Comparison of ENCODE assay signal across 1 cellular context in the genomic region with DNA sequence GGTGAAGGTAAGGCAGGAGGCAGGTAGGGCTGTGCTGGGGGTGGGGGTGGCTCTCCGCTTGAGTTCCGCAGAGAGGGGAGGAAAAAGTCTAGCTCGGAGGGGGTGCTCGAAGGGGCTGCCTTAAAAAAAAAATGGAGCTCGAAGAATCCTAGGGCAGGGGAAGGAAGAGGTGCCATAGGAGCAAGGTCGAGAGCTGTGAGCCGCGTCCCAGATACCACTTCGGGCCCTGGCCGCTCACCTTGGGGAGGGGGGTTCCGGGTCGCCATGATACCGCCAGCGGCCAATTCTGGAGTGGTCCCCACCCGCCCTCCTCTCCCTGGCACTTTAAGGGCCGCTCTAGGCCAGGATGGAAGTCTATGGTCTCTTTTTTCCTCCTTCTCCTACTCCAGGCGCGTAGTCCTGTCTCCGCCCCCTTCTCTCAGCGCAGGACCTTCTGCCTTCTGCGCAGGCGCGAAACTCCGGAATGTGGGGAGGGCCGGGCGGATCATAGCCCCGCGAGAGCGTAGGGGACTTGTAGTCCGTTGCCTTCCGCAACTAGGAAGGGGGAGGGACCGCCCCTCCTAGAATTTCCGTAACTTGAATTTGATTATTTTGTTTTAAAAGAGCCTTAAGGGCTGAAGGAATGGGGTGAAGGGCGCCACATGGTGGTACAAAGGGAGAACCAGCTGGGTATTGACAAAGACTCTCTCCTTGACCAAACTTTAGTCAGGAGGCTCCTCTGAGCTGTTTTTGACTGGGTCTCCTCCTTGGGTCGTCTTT.
TF ChIP-seq lines count a peak whose summit lies in the region.

A gene with protein sequence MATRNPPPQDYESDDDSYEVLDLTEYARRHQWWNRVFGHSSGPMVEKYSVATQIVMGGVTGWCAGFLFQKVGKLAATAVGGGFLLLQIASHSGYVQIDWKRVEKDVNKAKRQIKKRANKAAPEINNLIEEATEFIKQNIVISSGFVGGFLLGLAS (minus strand): TSS at position 293 of the 759 bp plus-strand sequence. CDS start 27 bp downstream, at position 266.

TF ChIP-seq in HEK293, 187 proteins besides CTCF, POLR2A, EP300 and RAD21 (continued from another document and continues in another):
- TF ChIP-seq IKZF3 (tag by site-specific recombination; IDR thresholded peaks at IDR 0.05) (peak; percentile 93), ZNF223 (tag by site-specific recombination; IDR thresholded peaks at IDR 0.05) (no peak), ZNF366 (tag by site-specific recombination; conservative IDR thresholded peaks at IDR 0.05) (peak; percentile 87), BCL11A (tag by site-specific recombination; IDR thresholded peaks at IDR 0.05; ENCODE audit: low read depth) (no peak), YY1 (tag by site-specific recombination; IDR thresholded peaks at IDR 0.05) (peak; percentile 80; the same call in 1 of the 2 replicates), KLF7 (tag by site-specific recombination; IDR thresholded peaks at IDR 0.05; ENCODE audit: borderline replicate concordance) (peak; percentile 55; the same call in 1 of the 2 replicates), ZNF571 (tag by site-specific recombination; IDR thresholded peaks at IDR 0.05) (no peak), ZNF776 (tag by site-specific recombination; IDR thresholded peaks at IDR 0.05; ENCODE audit: borderline replicate concordance) (no peak), GLIS2 (tag by site-specific recombination; IDR thresholded peaks at IDR 0.05) (peak; percentile 79), ZFP69B (tag by site-specific recombination; IDR thresholded peaks at IDR 0.05) (peak; percentile 99), ZNF530 (tag by site-specific recombination; IDR thresholded peaks at IDR 0.05; ENCODE audit: low read depth) (no peak), ZNF354C (tag by site-specific recombination; IDR thresholded peaks at IDR 0.05; ENCODE audit: borderline replicate concordance, low read depth) (no peak), KLF9 (tag by site-specific recombination; IDR thresholded peaks at IDR 0.05; ENCODE audit: low read depth) (peak; percentile 38; the same call in 1 of the 2 replicates), KLF8 (tag by site-specific recombination; IDR thresholded peaks at IDR 0.05) (peak; percentile 51; the same call in 1 of the 2 replicates), ZNF341 (tag by site-specific recombination; IDR thresholded peaks at IDR 0.05; ENCODE audit: low read depth) (peak; percentile 96), ZNF843 (tag by site-specific recombination; IDR thresholded peaks at IDR 0.05) (0 out of 2 replicates have a peak, but pooled peaks have one; percentile 16), ZNF324 (tag by site-specific recombination; IDR thresholded peaks at IDR 0.05) (0 out of 2 replicates have a peak, but pooled peaks have one; percentile 16), ZNF175 (tag by site-specific recombination; IDR thresholded peaks at IDR 0.05) (no peak), ZNF335 (tag by site-specific recombination; conservative IDR thresholded peaks at IDR 0.05) (peak; percentile 79), SP2 (tag by site-specific recombination; IDR thresholded peaks at IDR 0.05) (peak; percentile 76), ZNF610 (tag by site-specific recombination; IDR thresholded peaks at IDR 0.05; ENCODE audit: borderline replicate concordance) (0 out of 2 replicates have a peak, but pooled peaks have one; percentile 54), ZNF350 (tag by site-specific recombination; IDR thresholded peaks at IDR 0.05) (no peak), KLF16 (tag by site-specific recombination; IDR thresholded peaks at IDR 0.05) (0 out of 2 replicates have a peak, but pooled peaks have one; percentile 25)
- TF ChIP-seq, protein P1, sequence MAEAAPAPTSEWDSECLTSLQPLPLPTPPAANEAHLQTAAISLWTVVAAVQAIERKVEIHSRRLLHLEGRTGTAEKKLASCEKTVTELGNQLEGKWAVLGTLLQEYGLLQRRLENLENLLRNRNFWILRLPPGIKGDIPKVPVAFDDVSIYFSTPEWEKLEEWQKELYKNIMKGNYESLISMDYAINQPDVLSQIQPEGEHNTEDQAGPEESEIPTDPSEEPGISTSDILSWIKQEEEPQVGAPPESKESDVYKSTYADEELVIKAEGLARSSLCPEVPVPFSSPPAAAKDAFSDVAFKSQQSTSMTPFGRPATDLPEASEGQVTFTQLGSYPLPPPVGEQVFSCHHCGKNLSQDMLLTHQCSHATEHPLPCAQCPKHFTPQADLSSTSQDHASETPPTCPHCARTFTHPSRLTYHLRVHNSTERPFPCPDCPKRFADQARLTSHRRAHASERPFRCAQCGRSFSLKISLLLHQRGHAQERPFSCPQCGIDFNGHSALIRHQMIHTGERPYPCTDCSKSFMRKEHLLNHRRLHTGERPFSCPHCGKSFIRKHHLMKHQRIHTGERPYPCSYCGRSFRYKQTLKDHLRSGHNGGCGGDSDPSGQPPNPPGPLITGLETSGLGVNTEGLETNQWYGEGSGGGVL (tag by site-specific recombination; IDR thresholded peaks at IDR 0.05) = peak; percentile 63
- TF ChIP-seq, protein P2, sequence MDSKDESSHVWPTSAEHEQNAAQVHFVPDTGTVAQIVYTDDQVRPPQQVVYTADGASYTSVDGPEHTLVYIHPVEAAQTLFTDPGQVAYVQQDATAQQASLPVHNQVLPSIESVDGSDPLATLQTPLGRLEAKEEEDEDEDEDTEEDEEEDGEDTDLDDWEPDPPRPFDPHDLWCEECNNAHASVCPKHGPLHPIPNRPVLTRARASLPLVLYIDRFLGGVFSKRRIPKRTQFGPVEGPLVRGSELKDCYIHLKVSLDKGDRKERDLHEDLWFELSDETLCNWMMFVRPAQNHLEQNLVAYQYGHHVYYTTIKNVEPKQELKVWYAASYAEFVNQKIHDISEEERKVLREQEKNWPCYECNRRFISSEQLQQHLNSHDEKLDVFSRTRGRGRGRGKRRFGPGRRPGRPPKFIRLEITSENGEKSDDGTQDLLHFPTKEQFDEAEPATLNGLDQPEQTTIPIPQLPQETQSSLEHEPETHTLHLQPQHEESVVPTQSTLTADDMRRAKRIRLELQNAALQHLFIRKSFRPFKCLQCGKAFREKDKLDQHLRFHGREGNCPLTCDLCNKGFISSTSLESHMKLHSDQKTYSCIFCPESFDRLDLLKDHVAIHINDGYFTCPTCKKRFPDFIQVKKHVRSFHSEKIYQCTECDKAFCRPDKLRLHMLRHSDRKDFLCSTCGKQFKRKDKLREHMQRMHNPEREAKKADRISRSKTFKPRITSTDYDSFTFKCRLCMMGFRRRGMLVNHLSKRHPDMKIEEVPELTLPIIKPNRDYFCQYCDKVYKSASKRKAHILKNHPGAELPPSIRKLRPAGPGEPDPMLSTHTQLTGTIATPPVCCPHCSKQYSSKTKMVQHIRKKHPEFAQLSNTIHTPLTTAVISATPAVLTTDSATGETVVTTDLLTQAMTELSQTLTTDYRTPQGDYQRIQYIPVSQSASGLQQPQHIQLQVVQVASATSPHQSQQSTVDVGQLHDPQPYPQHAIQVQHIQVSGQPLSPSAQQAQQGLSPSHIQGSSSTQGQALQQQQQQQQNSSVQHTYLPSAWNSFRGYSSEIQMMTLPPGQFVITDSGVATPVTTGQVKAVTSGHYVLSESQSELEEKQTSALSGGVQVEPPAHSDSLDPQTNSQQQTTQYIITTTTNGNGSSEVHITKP (tag by site-specific recombination; IDR thresholded peaks at IDR 0.05) = peak; percentile 60
- TF ChIP-seq, protein P3, sequence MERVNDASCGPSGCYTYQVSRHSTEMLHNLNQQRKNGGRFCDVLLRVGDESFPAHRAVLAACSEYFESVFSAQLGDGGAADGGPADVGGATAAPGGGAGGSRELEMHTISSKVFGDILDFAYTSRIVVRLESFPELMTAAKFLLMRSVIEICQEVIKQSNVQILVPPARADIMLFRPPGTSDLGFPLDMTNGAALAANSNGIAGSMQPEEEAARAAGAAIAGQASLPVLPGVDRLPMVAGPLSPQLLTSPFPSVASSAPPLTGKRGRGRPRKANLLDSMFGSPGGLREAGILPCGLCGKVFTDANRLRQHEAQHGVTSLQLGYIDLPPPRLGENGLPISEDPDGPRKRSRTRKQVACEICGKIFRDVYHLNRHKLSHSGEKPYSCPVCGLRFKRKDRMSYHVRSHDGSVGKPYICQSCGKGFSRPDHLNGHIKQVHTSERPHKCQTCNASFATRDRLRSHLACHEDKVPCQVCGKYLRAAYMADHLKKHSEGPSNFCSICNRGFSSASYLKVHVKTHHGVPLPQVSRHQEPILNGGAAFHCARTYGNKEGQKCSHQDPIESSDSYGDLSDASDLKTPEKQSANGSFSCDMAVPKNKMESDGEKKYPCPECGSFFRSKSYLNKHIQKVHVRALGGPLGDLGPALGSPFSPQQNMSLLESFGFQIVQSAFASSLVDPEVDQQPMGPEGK (tag by site-specific recombination; IDR thresholded peaks at IDR 0.05) = peak; percentile 88
- TF ChIP-seq, protein P4, sequence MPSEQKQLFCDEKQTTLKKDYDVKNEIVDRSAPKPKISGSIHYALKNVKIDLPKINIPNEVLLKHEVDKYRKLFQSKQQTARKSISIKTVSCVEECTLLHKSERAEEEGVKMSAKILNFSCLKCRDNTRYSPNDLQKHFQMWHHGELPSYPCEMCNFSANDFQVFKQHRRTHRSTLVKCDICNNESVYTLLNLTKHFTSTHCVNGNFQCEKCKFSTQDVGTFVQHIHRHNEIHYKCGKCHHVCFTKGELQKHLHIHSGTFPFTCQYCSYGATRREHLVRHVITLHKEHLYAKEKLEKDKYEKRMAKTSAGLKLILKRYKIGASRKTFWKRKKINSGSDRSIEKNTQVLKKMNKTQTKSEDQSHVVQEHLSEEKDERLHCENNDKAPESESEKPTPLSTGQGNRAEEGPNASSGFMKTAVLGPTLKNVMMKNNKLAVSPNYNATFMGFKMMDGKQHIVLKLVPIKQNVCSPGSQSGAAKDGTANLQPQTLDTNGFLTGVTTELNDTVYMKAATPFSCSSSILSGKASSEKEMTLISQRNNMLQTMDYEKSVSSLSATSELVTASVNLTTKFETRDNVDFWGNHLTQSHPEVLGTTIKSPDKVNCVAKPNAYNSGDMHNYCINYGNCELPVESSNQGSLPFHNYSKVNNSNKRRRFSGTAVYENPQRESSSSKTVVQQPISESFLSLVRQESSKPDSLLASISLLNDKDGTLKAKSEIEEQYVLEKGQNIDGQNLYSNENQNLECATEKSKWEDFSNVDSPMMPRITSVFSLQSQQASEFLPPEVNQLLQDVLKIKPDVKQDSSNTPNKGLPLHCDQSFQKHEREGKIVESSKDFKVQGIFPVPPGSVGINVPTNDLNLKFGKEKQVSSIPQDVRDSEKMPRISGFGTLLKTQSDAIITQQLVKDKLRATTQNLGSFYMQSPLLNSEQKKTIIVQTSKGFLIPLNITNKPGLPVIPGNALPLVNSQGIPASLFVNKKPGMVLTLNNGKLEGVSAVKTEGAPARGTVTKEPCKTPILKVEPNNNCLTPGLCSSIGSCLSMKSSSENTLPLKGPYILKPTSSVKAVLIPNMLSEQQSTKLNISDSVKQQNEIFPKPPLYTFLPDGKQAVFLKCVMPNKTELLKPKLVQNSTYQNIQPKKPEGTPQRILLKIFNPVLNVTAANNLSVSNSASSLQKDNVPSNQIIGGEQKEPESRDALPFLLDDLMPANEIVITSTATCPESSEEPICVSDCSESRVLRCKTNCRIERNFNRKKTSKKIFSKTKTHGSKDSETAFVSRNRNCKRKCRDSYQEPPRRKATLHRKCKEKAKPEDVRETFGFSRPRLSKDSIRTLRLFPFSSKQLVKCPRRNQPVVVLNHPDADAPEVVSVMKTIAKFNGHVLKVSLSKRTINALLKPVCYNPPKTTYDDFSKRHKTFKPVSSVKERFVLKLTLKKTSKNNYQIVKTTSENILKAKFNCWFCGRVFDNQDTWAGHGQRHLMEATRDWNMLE (tag by site-specific recombination; conservative IDR thresholded peaks at IDR 0.05; ENCODE audit: low read depth) = peak; percentile 42; the same call in 1 of the 2 replicates
- TF ChIP-seq, protein P5, sequence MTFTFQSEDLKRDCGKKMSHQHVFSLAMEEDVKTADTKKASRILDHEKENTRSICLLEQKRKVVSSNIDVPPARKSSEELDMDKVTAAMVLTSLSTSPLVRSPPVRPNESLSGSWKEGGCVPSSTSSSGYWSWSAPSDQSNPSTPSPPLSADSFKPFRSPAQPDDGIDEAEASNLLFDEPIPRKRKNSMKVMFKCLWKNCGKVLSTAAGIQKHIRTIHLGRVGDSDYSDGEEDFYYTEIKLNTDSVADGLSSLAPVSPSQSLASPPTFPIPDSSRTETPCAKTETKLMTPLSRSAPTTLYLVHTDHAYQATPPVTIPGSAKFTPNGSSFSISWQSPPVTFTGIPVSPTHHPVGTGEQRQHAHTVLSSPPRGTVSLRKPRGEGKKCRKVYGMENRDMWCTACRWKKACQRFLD (tag by site-specific recombination; IDR thresholded peaks at IDR 0.05) = no peak
- TF ChIP-seq, protein P6, sequence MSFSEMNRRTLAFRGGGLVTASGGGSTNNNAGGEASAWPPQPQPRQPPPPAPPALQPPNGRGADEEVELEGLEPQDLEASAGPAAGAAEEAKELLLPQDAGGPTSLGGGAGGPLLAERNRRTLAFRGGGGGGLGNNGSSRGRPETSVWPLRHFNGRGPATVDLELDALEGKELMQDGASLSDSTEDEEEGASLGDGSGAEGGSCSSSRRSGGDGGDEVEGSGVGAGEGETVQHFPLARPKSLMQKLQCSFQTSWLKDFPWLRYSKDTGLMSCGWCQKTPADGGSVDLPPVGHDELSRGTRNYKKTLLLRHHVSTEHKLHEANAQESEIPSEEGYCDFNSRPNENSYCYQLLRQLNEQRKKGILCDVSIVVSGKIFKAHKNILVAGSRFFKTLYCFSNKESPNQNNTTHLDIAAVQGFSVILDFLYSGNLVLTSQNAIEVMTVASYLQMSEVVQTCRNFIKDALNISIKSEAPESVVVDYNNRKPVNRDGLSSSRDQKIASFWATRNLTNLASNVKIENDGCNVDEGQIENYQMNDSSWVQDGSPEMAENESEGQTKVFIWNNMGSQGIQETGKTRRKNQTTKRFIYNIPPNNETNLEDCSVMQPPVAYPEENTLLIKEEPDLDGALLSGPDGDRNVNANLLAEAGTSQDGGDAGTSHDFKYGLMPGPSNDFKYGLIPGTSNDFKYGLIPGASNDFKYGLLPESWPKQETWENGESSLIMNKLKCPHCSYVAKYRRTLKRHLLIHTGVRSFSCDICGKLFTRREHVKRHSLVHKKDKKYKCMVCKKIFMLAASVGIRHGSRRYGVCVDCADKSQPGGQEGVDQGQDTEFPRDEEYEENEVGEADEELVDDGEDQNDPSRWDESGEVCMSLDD (tag by site-specific recombination; IDR thresholded peaks at IDR 0.05) = peak; percentile 84
- TF ChIP-seq, protein P7, sequence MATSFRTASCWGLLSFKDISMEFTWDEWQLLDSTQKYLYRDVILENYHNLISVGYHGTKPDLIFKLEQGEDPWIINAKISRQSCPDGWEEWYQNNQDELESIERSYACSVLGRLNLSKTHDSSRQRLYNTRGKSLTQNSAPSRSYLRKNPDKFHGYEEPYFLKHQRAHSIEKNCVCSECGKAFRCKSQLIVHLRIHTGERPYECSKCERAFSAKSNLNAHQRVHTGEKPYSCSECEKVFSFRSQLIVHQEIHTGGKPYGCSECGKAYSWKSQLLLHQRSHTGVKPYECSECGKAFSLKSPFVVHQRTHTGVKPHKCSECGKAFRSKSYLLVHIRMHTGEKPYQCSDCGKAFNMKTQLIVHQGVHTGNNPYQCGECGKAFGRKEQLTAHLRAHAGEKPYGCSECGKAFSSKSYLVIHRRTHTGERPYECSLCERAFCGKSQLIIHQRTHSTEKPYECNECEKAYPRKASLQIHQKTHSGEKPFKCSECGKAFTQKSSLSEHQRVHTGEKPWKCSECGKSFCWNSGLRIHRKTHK (tag by site-specific recombination; IDR thresholded peaks at IDR 0.05) = no peak
- TF ChIP-seq, protein P8, sequence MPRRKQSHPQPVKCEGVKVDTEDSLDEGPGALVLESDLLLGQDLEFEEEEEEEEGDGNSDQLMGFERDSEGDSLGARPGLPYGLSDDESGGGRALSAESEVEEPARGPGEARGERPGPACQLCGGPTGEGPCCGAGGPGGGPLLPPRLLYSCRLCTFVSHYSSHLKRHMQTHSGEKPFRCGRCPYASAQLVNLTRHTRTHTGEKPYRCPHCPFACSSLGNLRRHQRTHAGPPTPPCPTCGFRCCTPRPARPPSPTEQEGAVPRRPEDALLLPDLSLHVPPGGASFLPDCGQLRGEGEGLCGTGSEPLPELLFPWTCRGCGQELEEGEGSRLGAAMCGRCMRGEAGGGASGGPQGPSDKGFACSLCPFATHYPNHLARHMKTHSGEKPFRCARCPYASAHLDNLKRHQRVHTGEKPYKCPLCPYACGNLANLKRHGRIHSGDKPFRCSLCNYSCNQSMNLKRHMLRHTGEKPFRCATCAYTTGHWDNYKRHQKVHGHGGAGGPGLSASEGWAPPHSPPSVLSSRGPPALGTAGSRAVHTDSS (tag by site-specific recombination; IDR thresholded peaks at IDR 0.05) = no peak
